Comparison of ENCODE assay signal across 10 cellular contexts in the genomic region with DNA sequence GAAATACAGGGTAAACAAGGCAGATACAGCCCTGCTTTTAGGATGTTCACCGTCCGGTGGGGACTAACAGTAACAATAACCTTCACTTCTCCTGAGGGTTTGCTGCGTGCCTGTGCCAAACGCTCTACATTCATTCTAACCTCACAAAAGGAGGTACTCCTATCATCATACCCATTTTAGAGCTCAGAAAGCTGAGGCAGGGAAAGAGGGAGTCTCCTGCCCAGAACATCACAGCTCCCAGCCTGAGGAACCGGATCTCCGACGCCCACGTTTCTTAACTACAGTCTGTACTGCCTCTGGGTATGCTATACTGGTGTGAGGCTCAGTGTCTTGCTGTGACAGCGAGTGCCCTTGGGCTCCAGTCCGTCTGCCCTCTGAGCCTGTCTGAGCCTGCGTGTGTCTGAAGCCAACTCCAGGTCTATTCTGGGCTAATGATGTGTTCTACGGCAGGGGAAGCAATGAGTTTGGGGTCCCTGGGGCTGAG. TPM values are rescaled to one million over a fixed set of nuclear protein-coding genes. Genes with fewer than 3 reads are reported as not detected.
DNase-seq lines count a peak whose midpoint lies in the region; ATAC-seq, FAIRE-seq and TF ChIP-seq lines count a peak whose summit lies in the region.
"Had no signal": no experiment of that assay in that cellular context is flagged by ENCODE, and none has a peak within 500 bp of the region (broad histone marks: within the 10 kb centered on the region; RNA-seq: fewer than 3 reads in every experiment).

No MANE protein-coding gene starts in this region.

- H3K27ac Mint-ChIP-seq in activated naive CD4-positive, alpha-beta T cell treated with anti-CD3 and anti-CD28 coated beads, Interleukin-2, amount 50 U/mL, for 72 hours: peak overlapping the region; percentile 84 to 90
- H3K27ac Mint-ChIP-seq in stimulated activated naive B cell treated with anti-CD40 and anti-IgM and Interleukin-4, amounts not matched to agents 10 μg/mL and 1 μg/mL and 100 μg/mL, for 72 hours: peak overlapping the region; percentile 93

- no peak for TF ChIP-seq POLR2A in GM12891 (IDR thresholded peaks at IDR 0.05; ENCODE audit: low read depth, low read length)

- no peaks in the 10 kb centered on the region for H3K36me3 ChIP-seq in right atrium auricular region

- peak overlapping the region; percentile 71 to 77 for H3K27ac ChIP-seq in right atrium auricular region
- H3K27ac ChIP-seq: SK-N-MC had no signal

- TF ChIP-seq CTCF in HFF-Myc (IDR thresholded peaks at IDR 0.05; ENCODE audit: low read depth, low read length, missing control alignments) (no peak), right atrium auricular region (IDR thresholded peaks at IDR 0.05) (no peak)

- peaks cover 0 to 53% of the 10 kb centered on the region in 2 donors for H3K4me1 ChIP-seq in right atrium auricular region

- no peaks in the 10 kb centered on the region for H3K27me3 ChIP-seq in right atrium auricular region

- FAIRE-seq in GM12891 (lab: Jason Lieb, UNC): no peak

- no peaks in the 10 kb centered on the region for H3K9me3 ChIP-seq in right atrium auricular region

- peaks cover 8% of the 10 kb centered on the region in 2 donors for H3K36me3 Mint-ChIP-seq in activated naive CD4-positive, alpha-beta T cell treated with anti-CD3 and anti-CD28 coated beads, Interleukin-2, amount 50 U/mL, for 72 hours
- H3K36me3 Mint-ChIP-seq in stimulated activated naive B cell treated with anti-CD40 and anti-IgM and Interleukin-4, amounts not matched to agents 10 μg/mL and 1 μg/mL and 100 μg/mL, for 72 hours: peaks cover 8 to 13% of the 10 kb centered on the region in 2 donors

- H3K4me1 Mint-ChIP-seq in stimulated activated naive B cell treated with anti-CD40 and anti-IgM and Interleukin-4, amounts not matched to agents 10 μg/mL and 1 μg/mL and 100 μg/mL, for 72 hours: peaks cover 36 to 57% of the 10 kb centered on the region in 2 donors

- no peak for ATAC-seq in activated naive CD4-positive, alpha-beta T cell treated with anti-CD3 and anti-CD28 coated beads, Interleukin-2, amount 50 U/mL, for 72 hours
- ATAC-seq in stimulated activated naive B cell treated with anti-CD40 and anti-IgM and Interleukin-4, amounts not matched to agents 10 μg/mL and 1 μg/mL and 100 μg/mL, for 72 hours (replicated peaks): no peak
- no peak for ATAC-seq in GM21619 (IDR thresholded peaks at IDR 0.05; ENCODE audit: unreplicated experiment)

- no peaks in the 10 kb centered on the region for H3K9me3 Mint-ChIP-seq in activated naive CD4-positive, alpha-beta T cell treated with anti-CD3 and anti-CD28 coated beads, Interleukin-2, amount 50 U/mL, for 72 hours
- peaks cover 0 to 3% of the 10 kb centered on the region in 2 donors for H3K9me3 Mint-ChIP-seq in stimulated activated naive B cell treated with anti-CD40 and anti-IgM and Interleukin-4, amounts not matched to agents 10 μg/mL and 1 μg/mL and 100 μg/mL, for 72 hours

- H3K27me3 Mint-ChIP-seq in stimulated activated naive B cell treated with anti-CD40 and anti-IgM and Interleukin-4, amounts not matched to agents 10 μg/mL and 1 μg/mL and 100 μg/mL, for 72 hours: no peaks in the 10 kb centered on the region

- H3K4me3 ChIP-seq in HFF-Myc (replicated peaks; ENCODE audit: low read depth, low read length): peak overlapping the region; percentile 68
- peak overlapping the region in 1 of 2 donors; percentile 61 for H3K4me3 ChIP-seq in right atrium auricular region
- H3K4me3 ChIP-seq: SK-N-MC had no signal

- DNase-seq in HFF-Myc (ENCODE audit: extremely low read depth, low read depth) (no peak), right atrium auricular region (ENCODE audit: low spot score) (no peak), GM12891 (ENCODE audit: insufficient read length, low spot score) (no peak)
- DNase-seq in activated naive CD4-positive, alpha-beta T cell treated with anti-CD3 and anti-CD28 coated beads, Interleukin-2, amount 50 U/mL, for 72 hours (ENCODE audit: low spot score in 2 of 2): no peak
- no peak for DNase-seq in stimulated activated naive B cell treated with anti-CD40 and anti-IgM and Interleukin-4, amounts not matched to agents 10 μg/mL and 1 μg/mL and 100 μg/mL, for 72 hours
- DNase-seq in stimulated activated CD4-positive, alpha-beta T cell treated with anti-CD3 and anti-CD28 coated beads, Interleukin-4, amount 100 ng/mL, for 1 hour: no peak

- H3K4me3 Mint-ChIP-seq in stimulated activated naive B cell treated with anti-CD40 and anti-IgM and Interleukin-4, amounts not matched to agents 10 μg/mL and 1 μg/mL and 100 μg/mL, for 72 hours: peak overlapping the region; percentile 92 to 99

TF ChIP-seq in GM12891, 5 proteins besides CTCF, POLR2A, EP300 and RAD21:
- TF ChIP-seq POLR2AphosphoS5 (IDR thresholded peaks at IDR 0.05; ENCODE audit: low read depth, low read length) (no peak), TAF1 (IDR thresholded peaks at IDR 0.05; ENCODE audit: low read depth, low read length) (no peak), PAX5 (IDR thresholded peaks at IDR 0.05; ENCODE audit: insufficient read depth, low read length, severe bottlenecking) (no peak), POU2F2 (IDR thresholded peaks at IDR 0.05; ENCODE audit: low read depth, low read length) (no peak), SPI1 (IDR thresholded peaks at IDR 0.05; ENCODE audit: low read depth, low read length) (no peak)

RNA-seq across cellular contexts. Expression of a gene that starts 5.1 kb away (rescaled TPM):
- total RNA-seq in activated naive CD4-positive, alpha-beta T cell treated with anti-CD3 and anti-CD28 coated beads, Interleukin-2, amount 50 U/mL, for 72 hours: 10 to 100 TPM; 13.6 to 27.0 TPM
- total RNA-seq in right atrium auricular region: 10 to 100 TPM; 11.6 to 36.5 TPM
- 6.7 TPM for polyA plus RNA-seq in GM12891 (2012; ENCODE audit: low read depth, missing spikeins)

RNA-seq across cellular contexts. Expression of a gene that starts 20.6 kb away (rescaled TPM):
- total RNA-seq in activated naive CD4-positive, alpha-beta T cell treated with anti-CD3 and anti-CD28 coated beads, Interleukin-2, amount 50 U/mL, for 72 hours: not detected
- not detected for total RNA-seq in right atrium auricular region
- not detected for polyA plus RNA-seq in GM12891 (2012; ENCODE audit: low read depth, missing spikeins)
- total RNA-seq: cerebellum had no signal

RNA-seq across cellular contexts. Expression of a gene that starts 32.0 kb away (rescaled TPM):
- total RNA-seq in activated naive CD4-positive, alpha-beta T cell treated with anti-CD3 and anti-CD28 coated beads, Interleukin-2, amount 50 U/mL, for 72 hours: not detected
- total RNA-seq in right atrium auricular region: 1 to 10 TPM in 1 of 2 donors, not detected in 1; 1.1 TPM
- not detected for polyA plus RNA-seq in GM12891 (2012; ENCODE audit: low read depth, missing spikeins)
- total RNA-seq: cerebellum, urinary bladder had no signal
